14 cellular contexts compared by ENCODE assay signal in the genomic region with DNA sequence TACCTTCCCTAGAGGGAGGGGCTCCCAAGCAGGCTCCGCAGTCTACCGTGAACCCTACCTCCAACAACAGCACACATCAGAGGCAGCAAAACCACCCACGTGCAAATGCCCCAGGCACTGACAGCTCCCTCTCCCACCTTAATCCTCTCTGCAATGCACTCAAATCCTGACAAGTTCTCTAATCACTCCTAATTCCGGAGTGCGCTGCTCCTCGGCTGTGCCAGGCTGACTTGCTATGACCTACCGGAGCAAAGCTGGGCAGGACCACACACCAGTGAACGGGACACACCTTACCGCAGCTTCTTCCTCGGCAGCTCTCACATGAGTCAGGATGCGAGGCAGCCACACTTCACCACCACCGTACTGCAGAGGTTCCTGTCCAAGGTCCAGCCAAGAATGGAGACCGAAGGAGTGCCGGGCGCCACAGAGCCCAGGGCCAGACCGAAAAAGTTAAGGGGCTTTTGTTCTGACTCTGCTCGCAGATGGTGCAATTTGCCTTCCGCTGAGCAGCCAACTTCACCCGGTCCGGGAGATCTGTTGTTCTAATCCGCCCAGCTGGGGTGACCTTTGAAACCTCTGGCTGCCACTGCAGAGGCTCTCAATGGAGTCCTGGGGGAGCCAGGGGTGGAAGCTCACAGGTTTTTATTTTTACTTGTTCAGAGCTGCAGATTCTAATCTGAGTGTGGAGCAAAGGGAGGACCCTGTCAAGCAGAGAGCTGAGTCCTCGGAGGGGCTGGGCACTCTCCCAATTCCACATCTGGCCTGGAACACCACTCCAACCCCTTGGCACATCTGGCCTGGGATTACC.
DNase-seq lines count a peak whose midpoint lies in the region; ATAC-seq and TF ChIP-seq lines count a peak whose summit lies in the region.
"Had no signal": no experiment of that assay in that cellular context is flagged by ENCODE, and none has a peak within 500 bp of the region (broad histone marks: within the 10 kb centered on the region; RNA-seq: fewer than 3 reads in every experiment).

No MANE protein-coding gene starts in this region.

- DNase-seq in GM03348 (ENCODE audit: low spot score) (peak; percentile 71), WERI-Rb-1 (peak; percentile 66), glomerular visceral epithelial cell (ENCODE audit: extremely low spot score) (peak; percentile 89), retinal pigment epithelial cell (ENCODE audit: low read depth) (peak; percentile 81), HK-2 (ENCODE audit: unreplicated experiment) (no peak), caudate nucleus (lab: John Stamatoyannopoulos, UW) (no peak)
- DNase-seq in activated CD4-positive, alpha-beta T cell treated with anti-CD3 and anti-CD28 coated beads, Interleukin-2, amount 50 U/mL, for 48 hours = no peak
- DNase-seq: activated CD8-positive, alpha-beta memory T cell treated with anti-CD3 and anti-CD28 coated beads, Interleukin-2, amount 10 ng/mL, durations not matched to agents 7 days and 5 days; GF-D8; immature natural killer cell; NCI-H1930 had no signal

- TF ChIP-seq CTCF in WERI-Rb-1 (IDR thresholded peaks at IDR 0.05; ENCODE audit: low read depth, low read length) (no peak), retinal pigment epithelial cell (conservative IDR thresholded peaks at IDR 0.05; ENCODE audit: low read depth, low read length) (no peak)

- no peaks in the 10 kb centered on the region for H3K9me3 ChIP-seq in WERI-Rb-1 (ENCODE audit: severe bottlenecking)
- H3K9me3 ChIP-seq: vagina had no signal

- H3K27ac ChIP-seq in WERI-Rb-1 (no peak overlapping the region), caudate nucleus (ENCODE audit: low read depth, low read length) (no peak overlapping the region)
- H3K27ac ChIP-seq: SK-N-MC, vagina had no signal

- H3K36me3 ChIP-seq in WERI-Rb-1 = no peaks in the 10 kb centered on the region
- H3K36me3 ChIP-seq: vagina had no signal

- H3K4me3 ChIP-seq in WERI-Rb-1 (ENCODE audit: low read depth, low read length) (peak overlapping the region; percentile 30), retinal pigment epithelial cell (ENCODE audit: low read length) (peak overlapping the region; percentile 38)
- H3K4me3 ChIP-seq: SK-N-MC had no signal

- no peaks in the 10 kb centered on the region for H3K27me3 ChIP-seq in WERI-Rb-1 (ENCODE audit: insufficient read depth, low read depth, severe bottlenecking)
- H3K27me3 ChIP-seq: vagina had no signal

- no peak for ATAC-seq in GM21786 (IDR thresholded peaks at IDR 0.05; ENCODE audit: unreplicated experiment)
- ATAC-seq: activated CD8-positive, alpha-beta memory T cell treated with anti-CD3 and anti-CD28 coated beads, Interleukin-2, amount 10 ng/mL, durations not matched to agents 7 days and 5 days had no signal

Comparison
In these comparisons a context has a peak if more than half of its experiments do, and no peak if none do; other contexts are left out.
1. DNase-seq: peak in GM03348 (single experiment), WERI-Rb-1 (single experiment), glomerular visceral epithelial cell (single experiment) and retinal pigment epithelial cell (single experiment); none in HK-2 (single experiment), activated CD4-positive, alpha-beta T cell treated with anti-CD3 and anti-CD28 coated beads, Interleukin-2, amount 50 U/mL, for 48 hours (0 of 2) and caudate nucleus (0 of 61).